Comparison of ENCODE assay signal across 10 cellular contexts in genomic region chr11:127789887-127790286, GRCh38.
DNase-seq lines count a peak whose midpoint lies in the region; ATAC-seq and TF ChIP-seq lines count a peak whose summit lies in the region.
"Had no signal": no experiment of that assay in that cellular context is flagged by ENCODE, and none has a peak within 500 bp of the region (broad histone marks: within the 10 kb centered on the region; RNA-seq: fewer than 3 reads in every experiment).

No MANE protein-coding gene starts in this region.

- no peaks in the 10 kb centered on the region for H3F3A ChIP-seq in DOHH2 (ENCODE audit: control insufficient read depth, insufficient read depth)

- H3K27me3 ChIP-seq in DOHH2 (ENCODE audit: control insufficient read depth, low read length): no peaks in the 10 kb centered on the region
- no peaks in the 10 kb centered on the region for H3K27me3 ChIP-seq in CD8-positive, alpha-beta memory T cell (ENCODE audit: insufficient read depth, low read length, poor library complexity, severe bottlenecking)

- H3K9me3 ChIP-seq in DOHH2 (ENCODE audit: control insufficient read depth, insufficient read depth, low read length): no peaks in the 10 kb centered on the region
- no peaks in the 10 kb centered on the region for H3K9me3 ChIP-seq in CD8-positive, alpha-beta memory T cell (ENCODE audit: low read length)

- H3K4me3 ChIP-seq in DOHH2 (ENCODE audit: low read length): no peak overlapping the region
- H3K4me3 ChIP-seq in CD8-positive, alpha-beta memory T cell (ENCODE audit: low read length): no peak overlapping the region

- H3K4me3 Mint-ChIP-seq in CD8-positive, alpha-beta memory T cell: no peak overlapping the region
- no peak overlapping the region for H3K4me3 Mint-ChIP-seq in immature natural killer cell

- no peak overlapping the region for H3K27ac ChIP-seq in DOHH2 (ENCODE audit: low read depth, low read length)
- no peak overlapping the region for H3K27ac ChIP-seq in CD8-positive, alpha-beta memory T cell (ENCODE audit: low read depth, low read length)

- no peaks in the 10 kb centered on the region for H3K36me3 Mint-ChIP-seq in CD8-positive, alpha-beta memory T cell
- no peaks in the 10 kb centered on the region for H3K36me3 Mint-ChIP-seq in immature natural killer cell

- H3K36me3 ChIP-seq in DOHH2 (ENCODE audit: control insufficient read depth, low read length): no peaks in the 10 kb centered on the region
- H3K36me3 ChIP-seq in CD8-positive, alpha-beta memory T cell (ENCODE audit: insufficient read depth, low read length): no peaks in the 10 kb centered on the region

- CTCF ChIA-PET in CD8-positive, alpha-beta memory T cell (lab: Charles Lee): interaction anchor here (0.5 kb wide), 1 partner anchor 10 kb away, joined by 3 read pairs; no protein-coding TSS in a partner anchor

- H3K4me1 Mint-ChIP-seq in CD8-positive, alpha-beta memory T cell: no peaks in the 10 kb centered on the region
- H3K4me1 Mint-ChIP-seq in immature natural killer cell: no peaks in the 10 kb centered on the region

- POLR2A ChIA-PET in CD8-positive, alpha-beta memory T cell (lab: Charles Lee): no interaction called here

- H3K9me3 Mint-ChIP-seq in CD8-positive, alpha-beta memory T cell: no peaks in the 10 kb centered on the region
- peaks cover 0 to under 1% (median 0%) of the 10 kb centered on the region in 6 donors for H3K9me3 Mint-ChIP-seq in immature natural killer cell

- H4K20me1 ChIP-seq in DOHH2 (ENCODE audit: control insufficient read depth, insufficient read depth, low read depth, low read length): no peaks in the 10 kb centered on the region

- H3K27me3 Mint-ChIP-seq in CD8-positive, alpha-beta memory T cell: peaks cover 2 to 11% of the 10 kb centered on the region in 2 donors
- H3K27me3 Mint-ChIP-seq in immature natural killer cell (ENCODE audit: low read depth in 3 of 3): peaks cover 0 to 6% (median 3%) of the 10 kb centered on the region in 3 donors

- peak; percentile 37 for TF ChIP-seq CTCF in DOHH2 (IDR thresholded peaks at IDR 0.05; ENCODE audit: low read depth, low read length, poor library complexity, severe bottlenecking)

- ATAC-seq in HG02938 (IDR thresholded peaks at IDR 0.05; ENCODE audit: unreplicated experiment): peak; percentile 66
- ATAC-seq in HG03095 (IDR thresholded peaks at IDR 0.05; ENCODE audit: unreplicated experiment): no peak

- H3K9me2 ChIP-seq in DOHH2 (replicated peaks; ENCODE audit: control insufficient read depth, low read length): no peaks in the 10 kb centered on the region

- no peak overlapping the region for H3K27ac Mint-ChIP-seq in CD8-positive, alpha-beta memory T cell
- H3K27ac Mint-ChIP-seq in immature natural killer cell: no peak overlapping the region

- H3K79me2 ChIP-seq in DOHH2 (ENCODE audit: control insufficient read depth, low read length): no peaks in the 10 kb centered on the region

- DNase-seq in RKO (ENCODE audit: low spot score) (peak; percentile 18), left kidney (ENCODE audit: low read depth, low spot score) (peak; percentile 62), immature natural killer cell (no peak), HCEC 1CT (no peak)
- no peak for DNase-seq in CD8-positive, alpha-beta memory T cell
- DNase-seq: NCI-H187, right cardiac atrium had no signal

- no peak overlapping the region for H3K4me2 ChIP-seq in DOHH2 (ENCODE audit: low read length)

- no peaks in the 10 kb centered on the region for H3K4me1 ChIP-seq in DOHH2 (ENCODE audit: control insufficient read depth, low read length)
- no peaks in the 10 kb centered on the region for H3K4me1 ChIP-seq in CD8-positive, alpha-beta memory T cell (ENCODE audit: insufficient read depth, low read length)

Comparison
In these comparisons a context has a peak if more than half of its experiments do, and no peak if none do; other contexts are left out.
1. DNase-seq: peak in RKO (single experiment) and left kidney (single experiment); none in CD8-positive, alpha-beta memory T cell (0 of 5), immature natural killer cell (0 of 3) and HCEC 1CT (single experiment).